Comparison of ENCODE assay signal across 15 cellular contexts in the genomic region with DNA sequence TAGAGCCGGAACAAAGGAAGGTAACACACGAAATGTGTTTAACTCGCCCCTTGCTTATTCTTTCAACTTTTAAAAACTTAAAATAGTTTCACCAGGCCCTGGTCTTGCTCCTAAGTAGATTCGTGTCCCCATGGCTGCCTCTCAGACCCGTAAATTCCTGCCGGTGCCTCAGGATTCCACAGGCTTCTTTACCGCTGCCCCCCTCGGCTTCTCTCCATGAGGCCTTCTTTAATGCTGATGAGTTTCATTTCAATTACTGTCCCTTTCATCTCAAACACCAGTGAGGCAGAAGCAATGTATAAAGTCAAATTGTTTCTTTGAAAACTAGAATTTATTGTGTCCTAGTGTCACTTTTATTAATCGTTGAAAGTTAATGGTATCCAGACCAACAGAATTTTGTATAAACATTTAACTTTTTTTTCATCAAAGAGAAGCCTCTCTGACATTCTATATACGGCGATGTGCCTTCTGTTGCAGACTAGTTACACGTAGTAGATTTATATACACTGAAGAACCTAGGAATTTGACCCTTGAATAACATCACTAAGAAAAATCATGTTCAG.
A peak's percentile ranks its signal among the peaks of the same experiment; 100 is the strongest.
DNase-seq lines count a peak whose midpoint lies in the region; ATAC-seq and TF ChIP-seq lines count a peak whose summit lies in the region.
"Had no signal": no experiment of that assay in that cellular context is flagged by ENCODE, and none has a peak within 500 bp of the region (broad histone marks: within the 10 kb centered on the region; RNA-seq: fewer than 3 reads in every experiment).

No MANE protein-coding gene starts in this region.

- H3K9ac ChIP-seq in iPS-20b (ENCODE audit: low read depth, low read length) (no peak overlapping the region), neural progenitor cell (no peak overlapping the region)

- H3K36me3 ChIP-seq in GM23338 (ENCODE audit: insufficient read depth) (0 out of 2 replicates have a peak, but pooled peaks cover under 1% of the 10 kb centered on the region), ectodermal cell (ENCODE audit: control insufficient read depth, insufficient read depth, low read length) (no peaks in the 10 kb centered on the region), iPS-20b (ENCODE audit: insufficient read depth, low read depth, low read length) (no peaks in the 10 kb centered on the region), neural progenitor cell (no peaks in the 10 kb centered on the region), adrenal gland (replicated peaks in 1 of 2) (no peaks in the 10 kb centered on the region), WERI-Rb-1 (no peaks in the 10 kb centered on the region)

- DNase-seq in GM23338 (ENCODE audit: low spot score) (peak; percentile 95), neural progenitor cell (ENCODE audit: low spot score) (peak; percentile 86), NCI-H1436 treated with DMSO at 0.1 percent for 48 hours (lab: John Stamatoyannopoulos, UW) (no peak), germinal center (ENCODE audit: low spot score) (no peak), adrenal gland (no peak), WERI-Rb-1 (no peak)
- DNase-seq: Caco-2, HCEC 1CT, NCI-H1048, NCI-H1694 treated with DMSO at 0.1 percent for 48 hours, NCI-H345, PC-3 had no signal

- peak; percentile 91 for ATAC-seq in GM23338
- ATAC-seq: PC-3 had no signal

- peaks cover 7% of the 10 kb centered on the region for H3K27me3 Mint-ChIP-seq in GM23338 (ENCODE audit: insufficient read depth, low read depth, poor library complexity)
- H3K27me3 Mint-ChIP-seq in neural progenitor cell (ENCODE audit: insufficient read depth, low read depth), result peaks cover 7% of the 10 kb centered on the region

- H2AFZ ChIP-seq in GM23338 (no peak overlapping the region), neural progenitor cell (replicated peaks) (no peak overlapping the region)

- H3K4me3 Mint-ChIP-seq in GM23338 (peak overlapping the region; percentile 11; the same call in 2 of the 3 replicates), neural progenitor cell (peak overlapping the region; percentile 76)

- TF ChIP-seq CTCF in GM23338 (conservative IDR thresholded peaks at IDR 0.05; ENCODE audit: low read depth in 2 of 2) (no peak), neural progenitor cell (IDR thresholded peaks at IDR 0.05) (no peak), adrenal gland (IDR thresholded peaks at IDR 0.05) (no peak), WERI-Rb-1 (IDR thresholded peaks at IDR 0.05; ENCODE audit: low read depth, low read length) (no peak)

- 8 to 13% methylated on average over 11 of the region's 12 CpGs for WGBS in ectodermal cell, 2 experiments
- 78 to 83% (median 82%) methylated on average over 12 of the region's 12 CpGs for WGBS in adrenal gland, 4 donors

- intact Hi-C loops in adrenal gland (cut with DNase I), result no loop called here

- H3K9me3 Mint-ChIP-seq in GM23338 (no peaks in the 10 kb centered on the region), neural progenitor cell (peaks cover 15% of the 10 kb centered on the region)

- H3K4me2 ChIP-seq in GM23338 (peak overlapping the region; percentile 30), neural progenitor cell (peak overlapping the region; percentile 69)

- H3K27me3 ChIP-seq in GM23338 (ENCODE audit: insufficient read depth), result peaks cover 24% of the 10 kb centered on the region
- no peaks in the 10 kb centered on the region for H3K27me3 ChIP-seq in ectodermal cell (ENCODE audit: control insufficient read depth, insufficient read depth, low read length, poor library complexity, severe bottlenecking)
- peaks cover 34% of the 10 kb centered on the region for H3K27me3 ChIP-seq in iPS-20b (ENCODE audit: insufficient read depth, low read length)
- no peaks in the 10 kb centered on the region for H3K27me3 ChIP-seq in neural progenitor cell
- no peaks in the 10 kb centered on the region for H3K27me3 ChIP-seq in adrenal gland
- H3K27me3 ChIP-seq in WERI-Rb-1 (ENCODE audit: insufficient read depth, low read depth, severe bottlenecking), result peaks cover 70% of the 10 kb centered on the region

- H3K4me1 ChIP-seq in GM23338 (ENCODE audit: insufficient read depth), result peaks cover 37% of the 10 kb centered on the region
- H3K4me1 ChIP-seq in ectodermal cell (ENCODE audit: control insufficient read depth, insufficient read depth, low read length), result peaks cover 33% of the 10 kb centered on the region
- peaks cover 31% of the 10 kb centered on the region for H3K4me1 ChIP-seq in iPS-20b (ENCODE audit: insufficient read depth, low read length)
- H3K4me1 ChIP-seq in neural progenitor cell, result peaks cover 36% of the 10 kb centered on the region
- H3K4me1 ChIP-seq in adrenal gland (replicated peaks in 1 of 2), result no peaks in the 10 kb centered on the region
- H3K4me1 ChIP-seq: Caco-2 had no signal

- H3K9me2 ChIP-seq in GM23338 (ENCODE audit: insufficient read depth), result peaks cover 4% of the 10 kb centered on the region; the same call in 1 of the 2 replicates

- H3K79me2 ChIP-seq in GM23338 (replicated peaks; ENCODE audit: insufficient read depth) (no peaks in the 10 kb centered on the region), neural progenitor cell (ENCODE audit: low read depth) (no peaks in the 10 kb centered on the region)

- H3K27ac Mint-ChIP-seq in GM23338, result no peak overlapping the region
- peak overlapping the region; percentile 96 for H3K27ac Mint-ChIP-seq in neural progenitor cell
- H3K27ac Mint-ChIP-seq: CD14-positive monocyte had no signal

- H4K20me1 ChIP-seq in GM23338 (replicated peaks; ENCODE audit: insufficient read depth) (no peaks in the 10 kb centered on the region), neural progenitor cell (ENCODE audit: low read depth) (no peaks in the 10 kb centered on the region)

- H3K9me3 ChIP-seq in ectodermal cell (ENCODE audit: control insufficient read depth, low read length) (no peaks in the 10 kb centered on the region), iPS-20b (ENCODE audit: insufficient read depth, low read depth, low read length) (no peaks in the 10 kb centered on the region), neural progenitor cell (ENCODE audit: low read depth) (no peaks in the 10 kb centered on the region), adrenal gland (replicated peaks in 1 of 3) (no peaks in the 10 kb centered on the region), WERI-Rb-1 (ENCODE audit: severe bottlenecking) (no peaks in the 10 kb centered on the region)
- H3K9me3 ChIP-seq: Caco-2 had no signal

- TF ChIP-seq POLR2A in adrenal gland (IDR thresholded peaks at IDR 0.05), result no peak

- H3K36me3 Mint-ChIP-seq in GM23338 (ENCODE audit: low read depth) (no peaks in the 10 kb centered on the region), neural progenitor cell (peaks cover 6% of the 10 kb centered on the region)
- H3K36me3 Mint-ChIP-seq: CD14-positive monocyte had no signal

- H3K27ac ChIP-seq in GM23338 (ENCODE audit: low read depth), result no peak overlapping the region
- H3K27ac ChIP-seq in ectodermal cell (ENCODE audit: insufficient read depth, low read depth, low read length, poor library complexity, severe bottlenecking), result peak overlapping the region; percentile 85
- no peak overlapping the region for H3K27ac ChIP-seq in iPS-20b (ENCODE audit: low read length)
- peak overlapping the region; percentile 76 for H3K27ac ChIP-seq in neural progenitor cell
- H3K27ac ChIP-seq in adrenal gland, result no peak overlapping the region
- no peak overlapping the region for H3K27ac ChIP-seq in WERI-Rb-1

- no peaks in the 10 kb centered on the region for H3F3A ChIP-seq in GM23338 (replicated peaks; ENCODE audit: low read depth)
- peaks cover 22% of the 10 kb centered on the region for H3F3A ChIP-seq in neural progenitor cell (ENCODE audit: low read depth)

- peaks cover 41% of the 10 kb centered on the region for H3K4me1 Mint-ChIP-seq in GM23338
- peaks cover 49% of the 10 kb centered on the region for H3K4me1 Mint-ChIP-seq in neural progenitor cell
- H3K4me1 Mint-ChIP-seq: CD14-positive monocyte had no signal

- H3K4me3 ChIP-seq in GM23338, result no peak overlapping the region
- H3K4me3 ChIP-seq in ectodermal cell (ENCODE audit: insufficient read depth, low read depth, low read length), result no peak overlapping the region
- peak overlapping the region; percentile 48 for H3K4me3 ChIP-seq in iPS-20b (ENCODE audit: low read length)
- H3K4me3 ChIP-seq in neural progenitor cell, result peak overlapping the region; percentile 6
- no peak overlapping the region for H3K4me3 ChIP-seq in adrenal gland
- H3K4me3 ChIP-seq in WERI-Rb-1 (ENCODE audit: low read depth, low read length), result no peak overlapping the region

Comparison
In these comparisons a context has a peak if more than half of its experiments do, and no peak if none do; other contexts are left out.
1. DNase-seq: peak in GM23338 (single experiment) and neural progenitor cell (single experiment); none in NCI-H1436 treated with DMSO at 0.1 percent for 48 hours (single experiment), germinal center (single experiment), adrenal gland (0 of 7) and WERI-Rb-1 (single experiment).
2. H3K27ac ChIP-seq: peak in ectodermal cell (single experiment) and neural progenitor cell (single experiment); none in GM23338 (single experiment), iPS-20b (single experiment), adrenal gland (0 of 5) and WERI-Rb-1 (single experiment).
3. H3K4me3 ChIP-seq: peak in iPS-20b (single experiment) and neural progenitor cell (single experiment); none in GM23338 (single experiment), ectodermal cell (single experiment), adrenal gland (0 of 4) and WERI-Rb-1 (single experiment).